In the genomic region with DNA sequence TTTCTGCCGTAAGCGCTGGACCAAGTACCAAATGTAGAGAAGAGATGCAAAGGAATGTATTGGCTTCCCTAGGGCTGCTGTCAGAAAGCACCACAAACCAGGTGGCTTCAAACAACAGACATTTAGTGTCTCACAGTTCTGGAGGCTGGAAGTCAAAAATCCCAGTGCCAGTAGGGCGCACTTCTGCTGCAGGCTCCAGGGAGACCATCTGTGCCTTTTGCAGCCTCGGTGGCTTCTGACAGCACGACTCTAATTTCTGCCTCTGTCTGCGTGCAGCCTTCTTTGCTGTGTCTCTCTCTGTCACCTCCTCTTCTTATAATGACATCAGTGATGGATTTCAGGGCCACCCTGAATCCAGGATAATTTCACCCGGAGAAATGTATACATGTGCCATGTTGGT, we compare ENCODE assay signal across 25 cellular contexts. TPM values are rescaled to one million over a fixed set of nuclear protein-coding genes. Genes with fewer than 3 reads are reported as not detected.
DNase-seq lines count a peak whose midpoint lies in the region; ATAC-seq, FAIRE-seq and TF ChIP-seq lines count a peak whose summit lies in the region.
"Had no signal": no experiment of that assay in that cellular context is flagged by ENCODE, and none has a peak within 500 bp of the region (broad histone marks: within the 10 kb centered on the region; RNA-seq: fewer than 3 reads in every experiment).

No MANE protein-coding gene starts in this region.

- 0 out of 2 replicates have a peak overlapping the region, but pooled peaks have one; percentile 3 for H3K4me2 ChIP-seq in GM12878 (ENCODE audit: control insufficient read depth, insufficient read depth)

- H3K36me3 Mint-ChIP-seq in activated naive CD4-positive, alpha-beta T cell treated with anti-CD3 and anti-CD28 coated beads, Interleukin-2, amount 10 ng/mL, durations not matched to agents 7 days and 5 days: peaks cover 67% of the 10 kb centered on the region
- peaks cover 21 to 56% of the 10 kb centered on the region in 2 donors for H3K36me3 Mint-ChIP-seq in activated naive CD4-positive, alpha-beta T cell treated with anti-CD3 and anti-CD28 coated beads, Interleukin-2, amount 50 U/mL, for 72 hours
- H3K36me3 Mint-ChIP-seq in T-cell (peaks cover 48% of the 10 kb centered on the region), type B pancreatic cell (peaks cover under 1% of the 10 kb centered on the region)

- no peak for TF ChIP-seq POLR2A in GM12878 (IDR thresholded peaks at IDR 0.05; ENCODE audit: low read depth, low read length)

- no peak overlapping the region; the same call in 1 of the 2 replicates for H3K4me3 ChIP-seq in GM12878
- H3K4me3 ChIP-seq: Peyer's patch had no signal

- peaks cover 2% of the 10 kb centered on the region; the same call in 1 of the 3 replicates for H3K9me3 ChIP-seq in GM12878 (replicated peaks; ENCODE audit: control insufficient read depth, insufficient read depth, low read length)
- H3K9me3 ChIP-seq: Peyer's patch, right lobe of liver had no signal

- no peak overlapping the region for H3K9ac ChIP-seq in GM12878 (ENCODE audit: control insufficient read depth, insufficient read depth, low read length)
- H3K9ac ChIP-seq: parathyroid adenoma had no signal

- H3K27ac Mint-ChIP-seq in activated naive CD4-positive, alpha-beta T cell treated with anti-CD3 and anti-CD28 coated beads, Interleukin-2, amount 10 ng/mL, durations not matched to agents 7 days and 5 days: peak overlapping the region; percentile 60
- H3K27ac Mint-ChIP-seq in activated naive CD4-positive, alpha-beta T cell treated with anti-CD3 and anti-CD28 coated beads, Interleukin-2, amount 50 U/mL, for 72 hours: no peak overlapping the region
- H3K27ac Mint-ChIP-seq in T-cell (peak overlapping the region; percentile 66 to 68), type B pancreatic cell (no peak overlapping the region)
- H3K27ac Mint-ChIP-seq: nephron had no signal

- no peak for ATAC-seq in activated naive CD4-positive, alpha-beta T cell treated with anti-CD3 and anti-CD28 coated beads, Interleukin-2, amount 50 U/mL, for 72 hours
- no peak for ATAC-seq in T-cell (replicated peaks in 1 of 4)
- no peak for ATAC-seq in GM12878
- ATAC-seq in HG03378 (IDR thresholded peaks at IDR 0.05; ENCODE audit: unreplicated experiment): no peak
- ATAC-seq: heart left ventricle, right lobe of liver had no signal

- WGBS in GM12878 (ENCODE audit: insufficient coverage, insufficient replicate concordance, low lambda C conversion rate, missing lambda C conversion rate): 96% methylated on average over 7 of the region's 7 CpGs

- no peaks in the 10 kb centered on the region for H4K20me1 ChIP-seq in GM12878 (ENCODE audit: control insufficient read depth, insufficient read depth)

- BruUV-seq in GM12878 (replicated peaks; lab: Mats Ljungman, UMichigan): no TSS peak

- no peak for FAIRE-seq in GM12878 (lab: Jason Lieb, UNC)
- FAIRE-seq: astrocyte, GM12891 had no signal

- CTCF ChIA-PET in activated naive CD4-positive, alpha-beta T cell treated with anti-CD3 and anti-CD28 coated beads, Interleukin-2, amount 10 ng/mL, durations not matched to agents 7 days and 5 days (lab: Charles Lee): no interaction called here
- CTCF ChIA-PET in T-cell (lab: Charles Lee): interaction anchor here in 1 of 2 donors (0.7 kb wide), 1 partner anchor 212 kb away, joined by 4 read pairs; no protein-coding TSS in a partner anchor
- CTCF ChIA-PET in GM12878 (lab: Yijun Ruan, JAX): interaction anchor here (0.6 kb wide), 1 partner anchor 1199 kb away, joined by 3 read pairs; no protein-coding TSS in a partner anchor

- intact Hi-C loops in GM12878 (cut with micrococcal nuclease; ENCODE audit: unreplicated experiment): no loop called here

- no peak overlapping the region for H3K27ac ChIP-seq in GM12878 (ENCODE audit: control insufficient read depth, insufficient read depth)
- H3K27ac ChIP-seq: epithelial cell of prostate, heart left ventricle, parathyroid adenoma, Peyer's patch, right lobe of liver, VCaP had no signal

- POLR2A ChIA-PET in T-cell (lab: Charles Lee): interaction anchor here (0.7 kb wide), 2 partner anchors 12 to 588 kb away, joined by 4 read pairs; a partner anchor contains a TSS
- POLR2A ChIA-PET in GM12878 (lab: Charles Lee): no interaction called here

- peaks cover 63% of the 10 kb centered on the region for H3K4me1 Mint-ChIP-seq in activated naive CD4-positive, alpha-beta T cell treated with anti-CD3 and anti-CD28 coated beads, Interleukin-2, amount 10 ng/mL, durations not matched to agents 7 days and 5 days
- H3K4me1 Mint-ChIP-seq in T-cell: peaks cover 58 to 79% (median 72%) of the 10 kb centered on the region in 3 donors
- H3K4me1 Mint-ChIP-seq in type B pancreatic cell (ENCODE audit: unreplicated experiment): peaks cover 19% of the 10 kb centered on the region

- no peak for DNase-seq in activated naive CD4-positive, alpha-beta T cell treated with anti-CD3 and anti-CD28 coated beads, Interleukin-2, amount 10 ng/mL, durations not matched to agents 7 days and 5 days
- no peak for DNase-seq in activated naive CD4-positive, alpha-beta T cell treated with anti-CD3 and anti-CD28 coated beads, Interleukin-2, amount 50 U/mL, for 72 hours (ENCODE audit: low spot score in 2 of 2)
- DNase-seq in T-cell (no peak), GM12878 (ENCODE audit: low read depth, low spot score) (no peak), type B pancreatic cell (ENCODE audit: extremely low spot score, unreplicated experiment) (peak; percentile 27), superior temporal gyrus (ENCODE audit: extremely low spot score) (no peak)
- DNase-seq: activated gamma-delta T cell; DND-41; heart left ventricle; KG1; NCI-H146; NCI-H510A treated with DMSO at 0.1 percent for 48 hours; NK-92 treated with Interleukin-12 subunit alpha and Interleukin-12 subunit beta, amount 100 ng/mL, for 24 hours; Peyer's patch; stimulated activated CD4-positive, alpha-beta T cell treated with anti-CD3 and anti-CD28 coated beads, Interleukin-15, amount 100 ng/mL, for 24 hours; substantia nigra had no signal

- TF ChIP-seq RAD21 in GM12878 (IDR thresholded peaks at IDR 0.05; ENCODE audit: insufficient read depth, low read depth, low read length): no peak

- TF ChIP-seq EP300 in GM12878 (IDR thresholded peaks at IDR 0.05; ENCODE audit: borderline replicate concordance in 1 of 2, control insufficient read depth in 1 of 2, low read depth in 2 of 2, low read length in 2 of 2): no peak

- TF ChIP-seq CTCF in GM12878 (IDR thresholded peaks at IDR 0.05 in 2 of 3, conservative IDR thresholded peaks at IDR 0.05 in 1 of 3; ENCODE audit: control insufficient read depth in 2 of 3, extremely low read depth in 1 of 3, insufficient read depth in 1 of 3, low read depth in 3 of 3, low read length in 3 of 3) (no peak), type B pancreatic cell (conservative IDR thresholded peaks at IDR 0.05) (no peak)

- H3K9me3 Mint-ChIP-seq in activated naive CD4-positive, alpha-beta T cell treated with anti-CD3 and anti-CD28 coated beads, Interleukin-2, amount 10 ng/mL, durations not matched to agents 7 days and 5 days: peaks cover 7% of the 10 kb centered on the region
- H3K9me3 Mint-ChIP-seq in activated naive CD4-positive, alpha-beta T cell treated with anti-CD3 and anti-CD28 coated beads, Interleukin-2, amount 50 U/mL, for 72 hours: peaks cover 0 to 13% of the 10 kb centered on the region in 2 donors
- H3K9me3 Mint-ChIP-seq in T-cell (peaks cover 0 to 2% (median 0%) of the 10 kb centered on the region in 3 donors), type B pancreatic cell (no peaks in the 10 kb centered on the region)

- RAD21 ChIA-PET in GM12878 (lab: Charles Lee; ENCODE audit: unreplicated experiment): no interaction called here

- H3K27me3 Mint-ChIP-seq in activated naive CD4-positive, alpha-beta T cell treated with anti-CD3 and anti-CD28 coated beads, Interleukin-2, amount 10 ng/mL, durations not matched to agents 7 days and 5 days: no peaks in the 10 kb centered on the region
- H3K27me3 Mint-ChIP-seq in T-cell (no peaks in the 10 kb centered on the region), type B pancreatic cell (peaks cover 2% of the 10 kb centered on the region)

- H3K4me1 ChIP-seq in GM12878 (ENCODE audit: control insufficient read depth, insufficient read depth, low read length): peaks cover 19% of the 10 kb centered on the region
- H3K4me1 ChIP-seq: parathyroid adenoma had no signal

- H3K36me3 ChIP-seq in GM12878 (ENCODE audit: control insufficient read depth in 2 of 2, insufficient read depth in 2 of 2, low read length in 1 of 2): peaks cover 0 to under 1% of the 10 kb centered on the region in 2 experiments; a peak in 1 of 4 replicates

- H3K27me3 ChIP-seq in GM12878 (replicated peaks in 1 of 2; ENCODE audit: control insufficient read depth in 2 of 2, insufficient read depth in 2 of 2, low read length in 1 of 2): no peaks in the 10 kb centered on the region
- H3K27me3 ChIP-seq: heart left ventricle, Peyer's patch, right lobe of liver had no signal

- H3K79me2 ChIP-seq in GM12878 (ENCODE audit: control insufficient read depth, insufficient read depth, low read length): peaks cover 20% of the 10 kb centered on the region
- H3K79me2 ChIP-seq: parathyroid adenoma had no signal

- peak overlapping the region; percentile 31 for H3K4me3 Mint-ChIP-seq in activated naive CD4-positive, alpha-beta T cell treated with anti-CD3 and anti-CD28 coated beads, Interleukin-2, amount 10 ng/mL, durations not matched to agents 7 days and 5 days
- H3K4me3 Mint-ChIP-seq in T-cell (peak overlapping the region; percentile 55 to 100 (median 95)), type B pancreatic cell (no peak overlapping the region)
- H3K4me3 Mint-ChIP-seq: nephron had no signal

- no peak overlapping the region for H2AFZ ChIP-seq in GM12878 (ENCODE audit: control insufficient read depth, low read depth, low read length)
- H2AFZ ChIP-seq: parathyroid adenoma had no signal

- in situ Hi-C loops in GM12878 (cut with MboI): no loop called here

- SMC1A ChIA-PET in GM12878 (lab: Charles Lee; ENCODE audit: uncharacterized antibody, unreplicated experiment): interaction anchor here (0.7 to 1.9 kb wide), 2 partner anchors 13 to 18 kb away, joined by 3 to 4 read pairs; no protein-coding TSS in a partner anchor

RNA-seq across cellular contexts. Expression of a gene that starts 2.8 kb away (rescaled TPM):
- 10 to 100 TPM; 23.5 to 33.2 TPM for total RNA-seq in activated naive CD4-positive, alpha-beta T cell treated with anti-CD3 and anti-CD28 coated beads, Interleukin-2, amount 50 U/mL, for 72 hours
- 10 to 100 TPM; 47.5 to 55.7 (median 52.3) TPM for total RNA-seq in T-cell
- total RNA-seq in GM12878 (2013; cell fraction: nucleolus; rRNA removed): 5.7 and 5.9 TPM in 2 replicates
- total RNA-seq in GM12878 (2014; rRNA removed): 20.7 and 26.0 TPM in 2 replicates
- 22.9 and 23.0 TPM in 2 replicates for total RNA-seq in GM12878 (2014; rRNA removed; fragmentation: Illumina TruSeq; extraction: Trizol)
- total RNA-seq in GM12878 (2021): 16.2 and 16.9 TPM in 2 replicates
- polyA plus RNA-seq in GM12878 (2011; ENCODE audit: low read depth): 4.0 TPM
- 10.4 and 13.7 TPM in 2 replicates for polyA plus RNA-seq in GM12878 (2011; rRNA removed)
- 6.3 and 7.1 TPM in 2 replicates for polyA plus RNA-seq in GM12878 (2011; cell fraction: cytosol; rRNA removed)
- 3.8 TPM in 2 replicates for polyA plus RNA-seq in GM12878 (2011; cell fraction: nucleus; rRNA removed)
- 4.3 and 5.8 TPM in 2 replicates for polyA plus RNA-seq in GM12878 (2012)
- polyA plus RNA-seq in GM12878 (2014; fragmentation: Illumina TruSeq; extraction: Trizol): 13.2 and 15.9 TPM in 2 replicates
- polyA plus RNA-seq in GM12878 (2014; fragmentation: Nextera tagmentation; extraction: Ambion mirVana): 1 to 10 TPM; 4.3 to 6.7 TPM
- 7.3 and 8.2 TPM in 2 replicates for polyA plus RNA-seq in GM12878 (2014; rRNA removed)
- 1 to 10 TPM; 5.7 to 6.4 TPM for polyA plus RNA-seq in GM12878 (2016; fragmentation: Nextera tagmentation; extraction: Ambion mirVana)
- polyA minus RNA-seq in GM12878 (2011; rRNA and poly(A)+ RNA removed): 21.0 and 22.7 TPM in 2 replicates
- 9.1 and 10.6 TPM in 2 replicates for polyA minus RNA-seq in GM12878 (2011; cell fraction: cytosol; rRNA and poly(A)+ RNA removed)
- polyA minus RNA-seq in GM12878 (2011; cell fraction: nucleus; rRNA and poly(A)+ RNA removed): 4.7 and 5.6 TPM in 2 replicates
- 9.0 and 13.4 TPM in 2 replicates for total RNA-seq in type B pancreatic cell (ENCODE audit: low replicate concordance)

RNA-seq across cellular contexts. Expression of a gene that starts 34.0 kb away (rescaled TPM):
- total RNA-seq in activated naive CD4-positive, alpha-beta T cell treated with anti-CD3 and anti-CD28 coated beads, Interleukin-2, amount 50 U/mL, for 72 hours: under 1 TPM in 1 of 2 donors, not detected in 1; 0.47 TPM
- total RNA-seq in T-cell: not detected
- total RNA-seq in GM12878 (2013; cell fraction: nucleolus; rRNA removed): not detected in 2 replicates
- total RNA-seq in GM12878 (2014; rRNA removed): 0.16 and 0.23 TPM in 2 replicates
- 0.31 TPM in 1 of 2 replicates, not detected in the other for total RNA-seq in GM12878 (2014; rRNA removed; fragmentation: Illumina TruSeq; extraction: Trizol)
- total RNA-seq in GM12878 (2021): 0.41 TPM in 1 of 2 replicates, not detected in the other
- polyA plus RNA-seq in GM12878 (2011; ENCODE audit: low read depth): not detected
- 0.19 and 0.33 TPM in 2 replicates for polyA plus RNA-seq in GM12878 (2011; rRNA removed)
- polyA plus RNA-seq in GM12878 (2011; cell fraction: cytosol; rRNA removed): 0.18 and 0.48 TPM in 2 replicates
- 0.31 TPM in 1 of 2 replicates, not detected in the other for polyA plus RNA-seq in GM12878 (2011; cell fraction: nucleus; rRNA removed)
- not detected in 2 replicates for polyA plus RNA-seq in GM12878 (2012)
- 0.15 TPM in 1 of 2 replicates, not detected in the other for polyA plus RNA-seq in GM12878 (2014; fragmentation: Illumina TruSeq; extraction: Trizol)
- polyA plus RNA-seq in GM12878 (2014; fragmentation: Nextera tagmentation; extraction: Ambion mirVana): under 1 TPM in 1 of 2 experiments, not detected in 1; 0.09 TPM
- polyA plus RNA-seq in GM12878 (2014; rRNA removed): 0.18 and 0.24 TPM in 2 replicates
- polyA plus RNA-seq in GM12878 (2016; fragmentation: Nextera tagmentation; extraction: Ambion mirVana): not detected
- not detected in 2 replicates for polyA minus RNA-seq in GM12878 (2011; rRNA and poly(A)+ RNA removed)
- not detected in 2 replicates for polyA minus RNA-seq in GM12878 (2011; cell fraction: cytosol; rRNA and poly(A)+ RNA removed)
- not detected in 2 replicates for polyA minus RNA-seq in GM12878 (2011; cell fraction: nucleus; rRNA and poly(A)+ RNA removed)
- total RNA-seq in type B pancreatic cell (ENCODE audit: low replicate concordance): 0.36 and 0.48 TPM in 2 replicates
- total RNA-seq: astrocyte, fibroblast of villous mesenchyme had no signal

Comparison
In these comparisons a context has a peak if more than half of its experiments do, and no peak if none do; other contexts are left out.
1. H3K27ac Mint-ChIP-seq: peak in activated naive CD4-positive, alpha-beta T cell treated with anti-CD3 and anti-CD28 coated beads, Interleukin-2, amount 10 ng/mL, durations not matched to agents 7 days and 5 days (single experiment) and T-cell (2 of 2); none in activated naive CD4-positive, alpha-beta T cell treated with anti-CD3 and anti-CD28 coated beads, Interleukin-2, amount 50 U/mL, for 72 hours (0 of 2) and type B pancreatic cell (single experiment).